17 cellular contexts compared by ENCODE assay signal in the genomic region with DNA sequence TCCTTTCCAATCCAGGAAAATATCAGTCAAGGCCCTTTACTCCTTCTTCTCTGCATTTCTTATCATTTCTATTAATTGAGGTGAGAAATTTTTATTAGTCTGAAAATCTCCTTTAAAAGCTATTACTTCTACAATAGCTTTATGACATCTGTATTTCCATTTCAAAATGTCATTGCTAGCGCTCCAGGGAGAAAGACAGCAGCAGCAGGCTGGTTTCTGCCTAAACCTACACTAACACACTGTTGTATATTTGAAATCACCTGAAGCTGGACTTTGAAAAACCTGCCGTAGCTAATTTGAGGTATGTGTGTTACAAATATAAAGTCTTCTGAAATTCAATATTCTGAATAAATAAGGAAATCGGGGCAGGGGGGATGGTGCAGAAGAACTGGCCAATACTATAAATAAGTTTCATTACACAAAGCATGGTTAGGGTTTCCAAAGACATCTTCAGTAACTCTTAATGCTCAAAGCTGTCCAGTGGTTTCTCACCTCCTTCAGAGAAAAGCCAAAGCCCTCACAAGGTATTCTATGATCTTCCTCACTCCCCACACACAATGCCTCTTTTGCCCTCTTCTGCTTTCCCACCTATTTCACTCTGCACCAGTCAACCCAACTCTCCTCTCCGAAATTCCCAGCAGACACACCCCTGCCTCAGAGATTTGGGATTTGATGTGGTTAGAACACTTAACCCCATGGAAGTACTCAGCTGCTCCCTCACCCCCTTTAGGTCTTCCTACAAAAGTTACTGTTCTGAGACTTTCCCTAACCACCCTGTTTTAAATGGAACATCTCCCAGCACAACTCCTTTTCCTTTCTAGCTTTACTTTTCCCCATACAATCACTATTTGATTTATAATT.
"Had no signal": no experiment of that assay in that cellular context is flagged by ENCODE, and none has a peak within 500 bp of the region (broad histone marks: within the 10 kb centered on the region; RNA-seq: fewer than 3 reads in every experiment).

No MANE protein-coding gene starts in this region.

- H2AFZ ChIP-seq: parathyroid adenoma had no signal

- H3K4me3 Mint-ChIP-seq: activated CD4-positive, alpha-beta T cell treated with anti-CD3 and anti-CD28 coated beads, Interleukin-2, amount 10 ng/mL, durations not matched to agents 7 days and 5 days; activated naive CD8-positive, alpha-beta T cell; activated T-cell treated with anti-CD3 and anti-CD28 coated beads, Interleukin-2, amount 50 U/mL, for 24 hours; stimulated activated memory B cell treated with anti-CD40 and anti-IgM and Interleukin-4, amounts not matched to agents 10 μg/mL and 1 μg/mL and 100 μg/mL, for 72 hours had no signal

- H3K9me3 Mint-ChIP-seq: activated CD4-positive, alpha-beta T cell treated with anti-CD3 and anti-CD28 coated beads, Interleukin-2, amount 10 ng/mL, durations not matched to agents 7 days and 5 days; stimulated activated memory B cell treated with anti-CD40 and anti-IgM and Interleukin-4, amounts not matched to agents 10 μg/mL and 1 μg/mL and 100 μg/mL, for 72 hours had no signal

- H3K27ac ChIP-seq: breast epithelium, dorsolateral prefrontal cortex, foreskin keratinocyte, heart right ventricle, left ventricle myocardium inferior, parathyroid adenoma, tibial artery, uterus had no signal

- H3K4me3 ChIP-seq: breast epithelium, dorsolateral prefrontal cortex, heart right ventricle, left ventricle myocardium inferior, tibial artery, uterus had no signal

- H3K4me1 ChIP-seq: breast epithelium, parathyroid adenoma, uterus had no signal

- H3K27me3 Mint-ChIP-seq: activated naive CD8-positive, alpha-beta T cell; activated T-cell treated with anti-CD3 and anti-CD28 coated beads, Interleukin-2, amount 50 U/mL, for 24 hours; stimulated activated memory B cell treated with anti-CD40 and anti-IgM and Interleukin-4, amounts not matched to agents 10 μg/mL and 1 μg/mL and 100 μg/mL, for 72 hours had no signal

- DNase-seq: activated CD4-positive, alpha-beta T cell treated with anti-CD3 and anti-CD28 coated beads, Interleukin-2, amount 10 ng/mL, durations not matched to agents 7 days and 5 days; activated CD4-positive, CD25-positive, alpha-beta regulatory T cell; activated gamma-delta T cell; activated T-cell treated with anti-CD3 and anti-CD28 coated beads, Interleukin-2, amount 50 U/mL, for 24 hours; amygdala; dorsolateral prefrontal cortex; foreskin keratinocyte; heart right ventricle; kidney; left ventricle myocardium inferior; mesendoderm; tibial artery; uterus had no signal

- H3K36me3 ChIP-seq: breast epithelium, heart right ventricle, left ventricle myocardium inferior, tibial artery, uterus had no signal

- H3K79me2 ChIP-seq: parathyroid adenoma had no signal

- H3K27me3 ChIP-seq: breast epithelium, dorsolateral prefrontal cortex, foreskin keratinocyte, heart right ventricle, tibial artery, uterus had no signal

- H3K9me3 ChIP-seq: breast epithelium, left ventricle myocardium inferior, tibial artery, uterus had no signal

- ATAC-seq: foreskin keratinocyte; heart right ventricle; stimulated activated memory B cell treated with anti-CD40 and anti-IgM and Interleukin-4, amounts not matched to agents 10 μg/mL and 1 μg/mL and 100 μg/mL, for 72 hours had no signal

- H3K27ac Mint-ChIP-seq: activated CD4-positive, alpha-beta T cell treated with anti-CD3 and anti-CD28 coated beads, Interleukin-2, amount 10 ng/mL, durations not matched to agents 7 days and 5 days; activated naive CD8-positive, alpha-beta T cell; activated T-cell treated with anti-CD3 and anti-CD28 coated beads, Interleukin-2, amount 50 U/mL, for 24 hours; stimulated activated memory B cell treated with anti-CD40 and anti-IgM and Interleukin-4, amounts not matched to agents 10 μg/mL and 1 μg/mL and 100 μg/mL, for 72 hours had no signal

- H3K9ac ChIP-seq: parathyroid adenoma had no signal
